In the genomic region with DNA sequence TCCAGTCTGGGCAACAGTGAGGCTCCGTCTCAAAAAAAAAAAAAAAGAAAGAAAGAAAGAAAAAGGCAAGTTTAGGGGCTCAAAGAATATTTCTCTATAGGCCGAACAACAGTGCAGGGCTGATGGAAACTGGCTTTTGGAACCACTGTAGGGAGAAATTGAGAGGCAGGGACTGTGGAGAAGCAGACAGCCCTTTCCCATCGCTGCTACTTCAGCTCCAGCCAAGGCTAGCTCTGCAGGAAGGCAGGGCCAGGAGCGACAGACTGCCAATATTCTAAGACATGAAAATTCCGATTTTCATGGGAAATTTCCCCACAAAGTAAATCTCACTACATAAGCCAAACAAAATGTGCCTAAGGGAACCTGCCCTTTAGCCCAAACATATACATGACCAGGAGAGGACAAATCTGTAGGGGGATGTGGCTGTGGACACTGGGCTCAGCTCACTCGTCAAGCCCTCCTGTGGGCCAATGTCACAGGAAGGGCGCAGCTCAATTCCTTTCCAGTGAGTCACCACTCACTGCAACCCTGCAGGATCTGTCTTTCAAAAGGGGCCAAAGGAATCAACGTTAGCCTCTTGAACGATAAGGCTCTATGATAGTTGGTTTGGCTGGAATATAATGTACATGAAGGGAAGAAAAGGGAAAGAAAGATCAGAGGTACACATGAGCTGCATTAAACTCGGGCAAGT, we compare ENCODE assay signal across 2 cellular contexts. TPM values are rescaled to one million over a fixed set of nuclear protein-coding genes. Genes with fewer than 3 reads are reported as not detected.
"Had no signal": no experiment of that assay in that cellular context is flagged by ENCODE, and none has a peak within 500 bp of the region (broad histone marks: within the 10 kb centered on the region; RNA-seq: fewer than 3 reads in every experiment).

No MANE protein-coding gene starts in this region.

RNA-seq across cellular contexts. Expression of a gene that starts 19.0 kb away (rescaled TPM):
- total RNA-seq: lung microvascular endothelial cell had no signal

RNA-seq across cellular contexts. Expression of a gene that starts 21.3 kb away (rescaled TPM):
- polyA plus RNA-seq: smooth muscle cell had no signal
